In genomic region chr4:2059034-2059725, GRCh38 we compare ENCODE assay signal across 8 cellular contexts. TPM values are rescaled to one million over a fixed set of nuclear protein-coding genes. Genes with fewer than 3 reads are reported as not detected.
DNase-seq lines count a peak whose midpoint lies in the region; ATAC-seq and TF ChIP-seq lines count a peak whose summit lies in the region.

TSS of gene NAT8L (plus strand) at chr4:2059327. CDS start at chr4:2059512, 185 bp downstream.

- H3K9me3 Mint-ChIP-seq in osteocyte (ENCODE audit: unreplicated experiment): no peaks in the 10 kb centered on the region

- POLR2A ChIA-PET in GM10248 (lab: Yijun Ruan, JAX): no interaction called here

- no peak for TF ChIP-seq EP300 in sigmoid colon (IDR thresholded peaks at IDR 0.05)

- H2AFZ ChIP-seq in hepatocyte: peak within 1 kb of the TSS; percentile 19

- intact Hi-C loops in sigmoid colon (cut with DNase I): no loop called here

- H3K4me3 ChIP-seq in hepatocyte: peak within 1 kb of the TSS; percentile 85
- peak within 1 kb of the TSS in 3 of 4 donors; percentile 37 to 50 (median 44) for H3K4me3 ChIP-seq in sigmoid colon

- TF ChIP-seq CTCF in GM10248 (IDR thresholded peaks at IDR 0.05; ENCODE audit: control extremely low read depth, extremely low read depth, low read depth, missing control alignments) (no peak), hepatocyte (IDR thresholded peaks at IDR 0.05; ENCODE audit: poor library complexity) (no peak), sigmoid colon (IDR thresholded peaks at IDR 0.05) (no peak), osteocyte (IDR thresholded peaks at IDR 0.05) (no peak)

- H3K4me2 ChIP-seq in hepatocyte: peak within 1 kb of the TSS; percentile 88

- ATAC-seq in GM18519 (IDR thresholded peaks at IDR 0.05; ENCODE audit: low FRiP score, unreplicated experiment): no peak

- no peak within 1 kb of the TSS for H3K4me3 Mint-ChIP-seq in osteocyte (ENCODE audit: unreplicated experiment)

- H3K4me1 Mint-ChIP-seq in osteocyte (ENCODE audit: unreplicated experiment): no peaks in the 10 kb centered on the region

- no peak for TF ChIP-seq POLR2A in sigmoid colon (IDR thresholded peaks at IDR 0.05)

- no peaks in the 10 kb centered on the region for H3K36me3 Mint-ChIP-seq in osteocyte (ENCODE audit: unreplicated experiment)

- H3K9me2 ChIP-seq in hepatocyte (replicated peaks; ENCODE audit: insufficient read depth): no peaks in the 10 kb centered on the region

- H3K27ac ChIP-seq in hepatocyte: no peak within 1 kb of the TSS
- H3K27ac ChIP-seq in sigmoid colon: no peak within 1 kb of the TSS

- H3K9me3 ChIP-seq in hepatocyte (ENCODE audit: low read depth): no peaks in the 10 kb centered on the region
- no peaks in the 10 kb centered on the region for H3K9me3 ChIP-seq in sigmoid colon

- H3K4me1 ChIP-seq in hepatocyte (ENCODE audit: insufficient read depth) (no peaks in the 10 kb centered on the region), sigmoid colon (peaks cover 0 to 21% (median 16%) of the 10 kb centered on the region in 4 donors)

- H3K79me2 ChIP-seq in hepatocyte: no peaks in the 10 kb centered on the region

- H3K27me3 ChIP-seq in hepatocyte (peaks cover 28% of the 10 kb centered on the region), sigmoid colon (peaks cover 32 to 87% (median 71%) of the 10 kb centered on the region in 3 donors)

- no peak within 1 kb of the TSS for H3K27ac Mint-ChIP-seq in osteocyte (ENCODE audit: unreplicated experiment)

- H3K27me3 Mint-ChIP-seq in osteocyte (ENCODE audit: unreplicated experiment): peaks cover 28% of the 10 kb centered on the region

- WGBS in hepatocyte (ENCODE audit: low lambda C conversion rate, missing lambda C conversion rate): 0% methylated on average over 24 of the region's 122 CpGs
- WGBS in sigmoid colon, 2 donors: 1% methylated on average over 122 of the region's 122 CpGs

- CTCF ChIA-PET in GM10248 (lab: Yijun Ruan, JAX): no interaction called here

- no peaks in the 10 kb centered on the region for H3K36me3 ChIP-seq in hepatocyte (replicated peaks; ENCODE audit: insufficient read depth, low read depth)
- no peaks in the 10 kb centered on the region for H3K36me3 ChIP-seq in sigmoid colon

- peak; percentile 64 for DNase-seq in GM10248 (ENCODE audit: extremely low spot score)
- DNase-seq in NCI-H1105 treated with DMSO at 0.1 percent for 48 hours (lab: John Stamatoyannopoulos, UW): peak; percentile 27
- peak; percentile 25 for DNase-seq in activated naive CD4-positive, alpha-beta T cell treated with anti-CD3 and anti-CD28 coated beads, Interleukin-2, amount 50 U/mL, for 16 hours
- DNase-seq in hepatocyte (ENCODE audit: low spot score): peak; percentile 62
- DNase-seq in sigmoid colon: no peak
- no peak for DNase-seq in osteocyte (ENCODE audit: extremely low spot score, unreplicated experiment)
- DNase-seq in DMS114 treated with DMSO at 0.1 percent for 48 hours (lab: John Stamatoyannopoulos, UW; ENCODE audit: unreplicated experiment): no peak

- no peaks in the 10 kb centered on the region for H4K20me1 ChIP-seq in hepatocyte (ENCODE audit: insufficient read depth, poor library complexity, severe bottlenecking)

RNA-seq across cellular contexts. Expression of gene NAT8L, which starts in this region (rescaled TPM):
- 0.68 and 2.7 TPM in 2 replicates for total RNA-seq in hepatocyte
- polyA plus RNA-seq in hepatocyte: 1.5 TPM in 2 replicates
- under 1 TPM in 3 of 4 donors, not detected in 1; 0.27 to 0.36 (median 0.28) TPM for total RNA-seq in sigmoid colon
- polyA plus RNA-seq in sigmoid colon: 1 to 10 TPM in 1 of 3 donors, under 1 TPM in 1, not detected in 1; under 0.01 to 2.4 TPM
- 0.64 and 0.84 TPM in 2 replicates for total RNA-seq in osteocyte

Comparison
In these comparisons a context has a peak if more than half of its experiments do, and no peak if none do; other contexts are left out.
1. DNase-seq: peak in GM10248 (single experiment), NCI-H1105 treated with DMSO at 0.1 percent for 48 hours (single experiment), activated naive CD4-positive, alpha-beta T cell treated with anti-CD3 and anti-CD28 coated beads, Interleukin-2, amount 50 U/mL, for 16 hours (single experiment) and hepatocyte (single experiment); none in sigmoid colon (single experiment), osteocyte (single experiment) and DMS114 treated with DMSO at 0.1 percent for 48 hours (single experiment).